In the genomic region with DNA sequence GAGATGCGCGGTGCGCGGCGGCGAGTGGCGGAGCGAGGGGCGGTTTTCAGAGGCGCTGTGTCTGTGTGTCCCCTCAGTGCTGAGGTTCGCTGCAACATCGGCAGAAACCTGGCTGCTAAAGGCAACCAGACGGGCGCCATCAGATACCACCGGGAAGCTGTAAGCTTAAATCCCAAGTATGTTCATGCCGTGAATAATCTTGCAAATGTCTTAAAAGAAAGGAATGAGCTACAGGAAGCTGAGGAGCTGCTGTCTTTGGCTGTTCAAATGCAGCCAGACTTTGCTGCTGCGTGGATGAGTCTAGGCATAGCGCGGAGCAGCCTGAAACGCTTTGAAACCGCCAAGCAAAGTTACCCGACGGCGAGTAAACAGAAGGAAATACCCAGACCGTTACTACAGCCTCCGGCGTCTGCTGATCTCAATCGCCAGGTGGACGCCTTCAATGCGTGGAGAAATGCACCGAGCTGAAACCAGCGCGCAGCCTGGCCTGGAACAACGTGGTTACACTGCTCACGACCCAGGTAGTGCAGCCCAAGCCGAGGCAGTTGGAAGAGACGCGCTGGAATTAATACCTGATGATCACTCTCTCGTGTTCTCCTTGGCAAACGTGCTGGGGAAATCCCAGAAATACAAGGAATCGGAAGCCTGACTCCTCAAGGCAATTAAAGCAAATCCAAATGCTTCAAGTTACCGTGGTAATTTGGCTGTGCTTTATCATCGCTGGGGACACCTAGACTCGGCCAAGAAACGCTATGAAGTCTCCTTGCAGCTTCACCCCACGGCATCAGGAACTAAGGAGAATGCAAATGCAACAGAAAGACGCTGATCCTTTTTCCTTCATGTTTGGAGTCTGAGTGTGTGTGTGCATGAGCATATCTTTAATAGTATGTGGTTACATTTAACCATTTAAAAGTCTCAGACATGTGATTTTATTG, we compare ENCODE assay signal across 13 cellular contexts. TPM values are rescaled to one million over a fixed set of nuclear protein-coding genes. Genes with fewer than 3 reads are reported as not detected.
DNase-seq lines count a peak whose midpoint lies in the region; ATAC-seq and TF ChIP-seq lines count a peak whose summit lies in the region.
"Had no signal": no experiment of that assay in that cellular context is flagged by ENCODE, and none has a peak within 500 bp of the region (broad histone marks: within the 10 kb centered on the region; RNA-seq: fewer than 3 reads in every experiment).

No MANE protein-coding gene starts in this region.

- no peaks in the 10 kb centered on the region for H3K36me3 Mint-ChIP-seq in activated naive CD4-positive, alpha-beta T cell treated with anti-CD3 and anti-CD28 coated beads for 36 hours (ENCODE audit: low read depth)
- H3K36me3 Mint-ChIP-seq: activated naive CD4-positive, alpha-beta T cell treated with anti-CD3 and anti-CD28 coated beads, Interleukin-2, amount 50 U/mL, for 24 hours had no signal

- H3K27ac Mint-ChIP-seq in activated naive CD4-positive, alpha-beta T cell treated with anti-CD3 and anti-CD28 coated beads for 36 hours: no peak overlapping the region
- H3K27ac Mint-ChIP-seq: activated naive CD4-positive, alpha-beta T cell treated with anti-CD3 and anti-CD28 coated beads, Interleukin-2, amount 50 U/mL, for 24 hours; T-helper 17 cell had no signal

- intact Hi-C loops in activated naive CD4-positive, alpha-beta T cell treated with anti-CD3 and anti-CD28 coated beads for 36 hours (cut with micrococcal nuclease): no loop called here
- intact Hi-C loops in upper lobe of right lung (cut with DNase I): no loop called here

- H3K4me3 Mint-ChIP-seq in activated naive CD4-positive, alpha-beta T cell treated with anti-CD3 and anti-CD28 coated beads for 36 hours: peak overlapping the region; percentile 18
- H3K4me3 Mint-ChIP-seq: activated naive CD4-positive, alpha-beta T cell treated with anti-CD3 and anti-CD28 coated beads, Interleukin-2, amount 50 U/mL, for 24 hours; T-helper 17 cell had no signal

- peaks cover 70% of the 10 kb centered on the region for H3K27me3 ChIP-seq in upper lobe of right lung

- peaks cover 7% of the 10 kb centered on the region for H3K9me3 Mint-ChIP-seq in activated naive CD4-positive, alpha-beta T cell treated with anti-CD3 and anti-CD28 coated beads for 36 hours
- H3K9me3 Mint-ChIP-seq: activated naive CD4-positive, alpha-beta T cell treated with anti-CD3 and anti-CD28 coated beads, Interleukin-2, amount 50 U/mL, for 24 hours had no signal

- no peaks in the 10 kb centered on the region for H3K4me1 ChIP-seq in upper lobe of right lung

- H3K27ac ChIP-seq in upper lobe of right lung: no peak overlapping the region
- H3K27ac ChIP-seq: BLaER1 treated with 17β-estradiol and CSF1 and Interleukin-3, amounts not matched to agents 10 nM and 100 nM had no signal

- peak; percentile 12 for DNase-seq in activated naive CD4-positive, alpha-beta T cell treated with anti-CD3 and anti-CD28 coated beads for 36 hours
- no peak for DNase-seq in activated naive CD4-positive, alpha-beta T cell treated with anti-CD3 and anti-CD28 coated beads, Interleukin-2, amount 50 U/mL, for 16 hours
- DNase-seq in astrocyte of the hippocampus (ENCODE audit: low read depth, low spot score): peak; percentile 33
- DNase-seq in iris pigment epithelial cell (ENCODE audit: low read depth): peak; percentile 72
- peak; percentile 51 for DNase-seq in upper lobe of right lung
- DNase-seq: NCI-H2081 treated with DMSO at 0.1 percent for 48 hours, right cardiac atrium, T-helper 17 cell had no signal

- H3K4me3 ChIP-seq in upper lobe of right lung: no peak overlapping the region
- H3K4me3 ChIP-seq: BLaER1 treated with 17β-estradiol and CSF1 and Interleukin-3, amounts not matched to agents 10 nM and 100 nM had no signal

- H3K9me3 ChIP-seq in upper lobe of right lung: no peaks in the 10 kb centered on the region

- H3K27me3 Mint-ChIP-seq in activated naive CD4-positive, alpha-beta T cell treated with anti-CD3 and anti-CD28 coated beads for 36 hours (ENCODE audit: low read depth): peaks cover 72% of the 10 kb centered on the region

- no peaks in the 10 kb centered on the region for H3K36me3 ChIP-seq in upper lobe of right lung
- H3K36me3 ChIP-seq: BLaER1 treated with 17β-estradiol and CSF1 and Interleukin-3, amounts not matched to agents 10 nM and 100 nM had no signal

- ATAC-seq in upper lobe of right lung (peak; percentile 27), HG02610 (IDR thresholded peaks at IDR 0.05; ENCODE audit: unreplicated experiment) (no peak), HG03378 (IDR thresholded peaks at IDR 0.05; ENCODE audit: unreplicated experiment) (no peak), HG02623 (IDR thresholded peaks at IDR 0.05; ENCODE audit: unreplicated experiment) (no peak)
- ATAC-seq: right cardiac atrium, T-helper 17 cell had no signal

- TF ChIP-seq CTCF in upper lobe of right lung (IDR thresholded peaks at IDR 0.05): no peak

- H3K4me1 Mint-ChIP-seq in activated naive CD4-positive, alpha-beta T cell treated with anti-CD3 and anti-CD28 coated beads for 36 hours (ENCODE audit: low read depth): peaks cover 4% of the 10 kb centered on the region
- H3K4me1 Mint-ChIP-seq: activated naive CD4-positive, alpha-beta T cell treated with anti-CD3 and anti-CD28 coated beads, Interleukin-2, amount 50 U/mL, for 24 hours had no signal

- CTCF ChIA-PET in activated naive CD4-positive, alpha-beta T cell treated with anti-CD3 and anti-CD28 coated beads for 36 hours (lab: Charles Lee): no interaction called here

RNA-seq across cellular contexts. Expression of a gene that starts 15.9 kb away (rescaled TPM):
- not detected for total RNA-seq in activated naive CD4-positive, alpha-beta T cell treated with anti-CD3 and anti-CD28 coated beads for 36 hours
- not detected for total RNA-seq in upper lobe of right lung
- total RNA-seq: right cardiac atrium, T-helper 17 cell had no signal

RNA-seq across cellular contexts. Expression of a gene that starts 32.3 kb away (rescaled TPM):
- total RNA-seq in activated naive CD4-positive, alpha-beta T cell treated with anti-CD3 and anti-CD28 coated beads for 36 hours: not detected
- total RNA-seq in upper lobe of right lung: not detected
- total RNA-seq: right cardiac atrium, T-helper 17 cell had no signal
